ENCODE assay signal across 1 cellular context in genomic region chr2:238220892-238221521, GRCh38.
TF ChIP-seq lines count a peak whose summit lies in the region.

No MANE protein-coding gene starts in this region.

TF ChIP-seq in SK-N-SH treated with all-trans-retinoic acid at 6 μM for 48 hours, 23 proteins besides CTCF, POLR2A, EP300 and RAD21 (continued from another document):
- no peak for TF ChIP-seq PATZ1 (CRISPR knock-in tag; IDR thresholded peaks at IDR 0.05; ENCODE audit: borderline replicate concordance)
- no peak for TF ChIP-seq CSRNP3 (CRISPR knock-in tag; IDR thresholded peaks at IDR 0.05)
- TF ChIP-seq OSR1 (CRISPR knock-in tag; IDR thresholded peaks at IDR 0.05), result no peak
- no peak for TF ChIP-seq PPARA (CRISPR knock-in tag; IDR thresholded peaks at IDR 0.05; ENCODE audit: borderline replicate concordance)
- TF ChIP-seq ZFP3 (CRISPR knock-in tag; IDR thresholded peaks at IDR 0.05), result no peak
- no peak for TF ChIP-seq ESRRG (CRISPR knock-in tag; IDR thresholded peaks at IDR 0.05)
- TF ChIP-seq ZC3H10 (CRISPR knock-in tag; IDR thresholded peaks at IDR 0.05), result no peak
- no peak for TF ChIP-seq GLIS3 (CRISPR knock-in tag; IDR thresholded peaks at IDR 0.05)
- no peak for TF ChIP-seq SNAI2 (CRISPR knock-in tag; IDR thresholded peaks at IDR 0.05)
- no peak for TF ChIP-seq CREB5 (CRISPR knock-in tag; IDR thresholded peaks at IDR 0.05; ENCODE audit: low read depth)
